Comparison of ENCODE assay signal across 1 cellular context in the genomic region with DNA sequence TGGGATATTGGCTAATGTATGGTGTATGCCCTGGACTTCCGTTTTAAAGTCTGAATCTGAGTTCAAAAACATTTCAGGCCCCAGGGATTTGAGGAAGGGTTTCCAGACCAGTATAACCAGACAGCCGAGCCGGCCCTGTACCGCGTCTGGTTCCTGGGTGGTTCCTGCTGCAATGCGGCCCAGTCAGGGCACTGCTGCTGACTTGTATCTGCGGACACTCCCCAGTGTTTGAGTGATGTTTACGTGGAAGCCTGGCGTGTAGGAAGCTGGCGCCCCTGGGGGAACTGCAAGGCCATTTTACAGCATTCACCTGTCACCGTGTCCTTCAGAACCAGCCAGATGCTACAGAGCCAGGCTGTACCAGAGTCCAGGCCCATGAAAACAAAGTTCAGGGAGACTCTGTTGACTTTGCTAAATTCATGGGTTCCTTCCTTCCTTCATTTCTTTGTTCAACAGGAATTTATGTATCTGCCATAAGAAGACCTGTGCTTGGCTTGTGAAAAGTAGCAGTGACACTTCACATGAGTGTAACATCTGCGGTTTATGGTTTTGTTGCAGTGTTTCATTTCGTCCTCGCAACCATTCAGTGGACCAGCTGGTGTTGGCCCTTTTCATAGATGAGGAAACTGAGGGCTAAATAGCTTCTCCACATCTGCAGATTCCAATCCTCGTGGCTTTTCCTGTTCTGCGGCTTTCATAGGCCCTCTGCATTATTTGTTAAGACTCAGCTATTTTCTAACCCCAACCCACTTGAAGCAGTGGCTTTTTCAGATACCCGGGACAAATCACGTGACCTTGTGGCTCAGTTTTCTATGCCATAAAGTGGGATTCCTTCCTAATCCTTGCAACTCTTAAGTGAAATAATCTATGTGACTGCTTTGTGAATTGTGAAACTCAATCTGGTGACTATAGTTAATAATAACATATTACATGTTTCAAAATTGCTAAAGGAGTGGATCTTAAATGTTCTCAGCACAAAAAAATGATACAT.
TF ChIP-seq lines count a peak whose summit lies in the region.

No MANE protein-coding gene starts in this region.

TF ChIP-seq in HEK293T, 16 proteins besides CTCF, POLR2A, EP300 and RAD21 (continued from another document):
- TF ChIP-seq, protein P1, sequence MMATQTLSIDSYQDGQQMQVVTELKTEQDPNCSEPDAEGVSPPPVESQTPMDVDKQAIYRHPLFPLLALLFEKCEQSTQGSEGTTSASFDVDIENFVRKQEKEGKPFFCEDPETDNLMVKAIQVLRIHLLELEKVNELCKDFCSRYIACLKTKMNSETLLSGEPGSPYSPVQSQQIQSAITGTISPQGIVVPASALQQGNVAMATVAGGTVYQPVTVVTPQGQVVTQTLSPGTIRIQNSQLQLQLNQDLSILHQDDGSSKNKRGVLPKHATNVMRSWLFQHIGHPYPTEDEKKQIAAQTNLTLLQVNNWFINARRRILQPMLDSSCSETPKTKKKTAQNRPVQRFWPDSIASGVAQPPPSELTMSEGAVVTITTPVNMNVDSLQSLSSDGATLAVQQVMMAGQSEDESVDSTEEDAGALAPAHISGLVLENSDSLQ (IDR thresholded peaks at IDR 0.05), result no peak
- TF ChIP-seq SP1 (IDR thresholded peaks at IDR 0.05) (no peak), TARDBP (IDR thresholded peaks at IDR 0.05) (no peak), HDGF (IDR thresholded peaks at IDR 0.05; ENCODE audit: borderline replicate concordance) (no peak)
TF ChIP-seq in HEK293T: peak in this region for 0.
